Comparison of ENCODE assay signal across 18 cellular contexts in genomic region chr5:94249430-94249829, GRCh38.
A peak's percentile ranks its signal among the peaks of the same experiment; 100 is the strongest.
DNase-seq lines count a peak whose midpoint lies in the region; ATAC-seq and TF ChIP-seq lines count a peak whose summit lies in the region.
"Had no signal": no experiment of that assay in that cellular context is flagged by ENCODE, and none has a peak within 500 bp of the region (broad histone marks: within the 10 kb centered on the region; RNA-seq: fewer than 3 reads in every experiment).

No MANE protein-coding gene starts in this region.

- no peak overlapping the region for H3K4me3 ChIP-seq in mesendoderm (ENCODE audit: low read length)
- H3K4me3 ChIP-seq: A549, GM23248 had no signal

- H3K27me3 ChIP-seq in H9 (ENCODE audit: insufficient read depth, low read length) (no peaks in the 10 kb centered on the region), mesendoderm (ENCODE audit: insufficient read depth, low read length, poor library complexity) (no peaks in the 10 kb centered on the region)

- no peak overlapping the region for H3K4me2 ChIP-seq in H9 (ENCODE audit: insufficient read depth, insufficient read length, low read length)
- H3K4me2 ChIP-seq in mesendoderm (ENCODE audit: low read length), result no peak overlapping the region
- H3K4me2 ChIP-seq: A549 had no signal

- no CpG with 5 or more reads among the region's 2 CpGs for WGBS in H9 (ENCODE audit: extremely low coverage, insufficient read length, low lambda C conversion rate)
- WGBS in mesendoderm (ENCODE audit: extremely low coverage, insufficient coverage, low lambda C conversion rate), result no CpG with 5 or more reads among the region's 2 CpGs

- H2BK5ac ChIP-seq in H9 (ENCODE audit: insufficient read length, low read length) (no peak overlapping the region), mesendoderm (ENCODE audit: low read length) (no peak overlapping the region)

- H3K9me3 Mint-ChIP-seq in H9 (no peaks in the 10 kb centered on the region), WTC11 (no peaks in the 10 kb centered on the region)

- DNase-seq in H9 (no peak), WTC11 (ENCODE audit: low spot score) (no peak), mesendoderm (peak; percentile 53), SKM-1 (lab: John Stamatoyannopoulos, UW; ENCODE audit: unreplicated experiment) (no peak), iPS-NIHi11 (ENCODE audit: low spot score) (no peak), NCI-H774 (lab: John Stamatoyannopoulos, UW) (no peak)
- DNase-seq: 8988T; ACHN; AML-193; C1 segment of cervical spinal cord; Calu3; CD4-positive, alpha-beta memory T cell; COR-L47; DMS53; DMS79 treated with DMSO at 0.1 percent for 48 hours; GM23248; HCEC 1CT had no signal

- H3K36me3 Mint-ChIP-seq in H9 (ENCODE audit: insufficient read depth in 1 of 3, low read depth in 3 of 3), result peaks cover 0 to 13% (median 0%) of the 10 kb centered on the region in 3 experiments; a peak in 2 of 7 replicates
- no peaks in the 10 kb centered on the region for H3K36me3 Mint-ChIP-seq in WTC11
- H3K36me3 Mint-ChIP-seq: CD4-positive, alpha-beta memory T cell had no signal

- H3K79me2 ChIP-seq in H9 (ENCODE audit: insufficient read depth, low read length) (no peaks in the 10 kb centered on the region; the same call in none of the 2 replicates), mesendoderm (ENCODE audit: control insufficient read depth, insufficient read depth, low read length) (no peaks in the 10 kb centered on the region)

- POLR2A ChIA-PET in WTC11 (lab: Charles Lee), result no interaction called here

- no peaks in the 10 kb centered on the region; the same call in 1 of the 2 replicates for H3K4me1 ChIP-seq in H9 (ENCODE audit: insufficient read depth, low read length)
- H3K4me1 ChIP-seq in mesendoderm (ENCODE audit: control insufficient read depth, low read depth, low read length), result peaks cover 4% of the 10 kb centered on the region
- H3K4me1 ChIP-seq: A549 had no signal

- H2AK5ac ChIP-seq in H9 (ENCODE audit: insufficient read length, low read length), result no peak overlapping the region
- H2AK5ac ChIP-seq in mesendoderm (ENCODE audit: low read length), result no peak overlapping the region

- H3K23ac ChIP-seq in H9 (ENCODE audit: insufficient read length, low read depth, low read length) (no peak overlapping the region), mesendoderm (ENCODE audit: low read length) (no peak overlapping the region)

- TF ChIP-seq CTCF in H9 (conservative IDR thresholded peaks at IDR 0.05) (no peak), WTC11 (IDR thresholded peaks at IDR 0.05) (no peak)

- H3K56ac ChIP-seq in H9 (ENCODE audit: insufficient read length, low read depth, low read length) (no peak overlapping the region), mesendoderm (ENCODE audit: low read length) (no peak overlapping the region)

- H3K4me3 Mint-ChIP-seq in H9 (no peak overlapping the region), WTC11 (no peak overlapping the region)
- H3K4me3 Mint-ChIP-seq: CD4-positive, alpha-beta memory T cell had no signal

- no peak overlapping the region for H2BK12ac ChIP-seq in H9 (ENCODE audit: insufficient read length, low read depth, low read length)

- H4K8ac ChIP-seq in H9 (replicated peaks; ENCODE audit: insufficient read length, low read depth, low read length), result no peak overlapping the region
- H4K8ac ChIP-seq in mesendoderm (ENCODE audit: low read depth, low read length), result no peak overlapping the region

- H2AFZ ChIP-seq in H9 (ENCODE audit: low read length), result no peak overlapping the region
- H2AFZ ChIP-seq: GM23248 had no signal

- no peak overlapping the region for H4K91ac ChIP-seq in H9 (ENCODE audit: insufficient read length, low read depth, low read length)

- ATAC-seq in WTC11, result peak; percentile 67
- ATAC-seq: A549 had no signal

- no peaks in the 10 kb centered on the region for H3K9me3 ChIP-seq in H9 (ENCODE audit: control insufficient read depth, low read depth, low read length)
- H3K9me3 ChIP-seq: A549 had no signal

- H3K4me1 Mint-ChIP-seq in H9 (peaks cover 23 to 32% of the 10 kb centered on the region in 2 experiments), WTC11 (peaks cover 29% of the 10 kb centered on the region)
- H3K4me1 Mint-ChIP-seq: CD4-positive, alpha-beta memory T cell had no signal

- no peaks in the 10 kb centered on the region for H3K27me3 Mint-ChIP-seq in H9 (ENCODE audit: low read depth)
- no peaks in the 10 kb centered on the region for H3K27me3 Mint-ChIP-seq in WTC11 (ENCODE audit: low read depth)
- H3K27me3 Mint-ChIP-seq: CD4-positive, alpha-beta memory T cell had no signal

- CTCF ChIA-PET in WTC11 (lab: Charles Lee), result no interaction called here

- H2BK20ac ChIP-seq in H9 (ENCODE audit: low read depth, low read length, poor library complexity, severe bottlenecking), result no peak overlapping the region

- no peak overlapping the region for H2BK120ac ChIP-seq in H9 (ENCODE audit: low read depth, low read length, poor library complexity, severe bottlenecking)
- H2BK120ac ChIP-seq in mesendoderm (ENCODE audit: low read depth, low read length), result peak overlapping the region; percentile 61

- no peak overlapping the region for H3K27ac ChIP-seq in H9 (ENCODE audit: insufficient read length, low read depth, low read length)
- no peak overlapping the region for H3K27ac ChIP-seq in mesendoderm (ENCODE audit: low read depth, low read length)
- H3K27ac ChIP-seq: A549, GM23248 had no signal

- H3K9ac ChIP-seq in H9 (ENCODE audit: extremely low read depth, insufficient read length, low read length), result no peak overlapping the region
- H3K9ac ChIP-seq in mesendoderm (ENCODE audit: low read length), result no peak overlapping the region
- H3K9ac ChIP-seq: GM23248 had no signal

- H3K79me1 ChIP-seq in H9 (ENCODE audit: insufficient read depth, low read depth, low read length, poor library complexity, severe bottlenecking) (no peaks in the 10 kb centered on the region), mesendoderm (ENCODE audit: low read length) (no peaks in the 10 kb centered on the region)

- no peak overlapping the region for H2BK15ac ChIP-seq in H9 (ENCODE audit: low read depth, low read length)
- H2BK15ac ChIP-seq in mesendoderm (replicated peaks; ENCODE audit: low read depth), result no peak overlapping the region

- H3K18ac ChIP-seq in H9 (ENCODE audit: insufficient read length, low read depth, low read length) (no peak overlapping the region), mesendoderm (ENCODE audit: low read length) (no peak overlapping the region)

- H3K36me3 ChIP-seq in mesendoderm (ENCODE audit: control insufficient read depth, insufficient read depth, low read length), result no peaks in the 10 kb centered on the region

- H4K20me1 ChIP-seq in H9 (ENCODE audit: control insufficient read depth, insufficient read depth, insufficient read length), result no peaks in the 10 kb centered on the region

- H3K4ac ChIP-seq in H9 (ENCODE audit: low read depth, low read length) (no peak overlapping the region), mesendoderm (ENCODE audit: low read depth, low read length) (no peak overlapping the region)

- no peak overlapping the region for H3T11ph ChIP-seq in H9 (ENCODE audit: low read length)

- H3K23me2 ChIP-seq in H9 (ENCODE audit: insufficient read length, low read depth, low read length, poor library complexity, severe bottlenecking), result no peaks in the 10 kb centered on the region

- no peak overlapping the region for H3K14ac ChIP-seq in H9 (ENCODE audit: insufficient read depth, low read length)

- H3K27ac Mint-ChIP-seq in H9 (peak overlapping the region; percentile 44 to 76 (median 53); a peak in 3 of 7 replicates), WTC11 (no peak overlapping the region; the same call in 1 of the 2 replicates)
- H3K27ac Mint-ChIP-seq: CD4-positive, alpha-beta memory T cell had no signal

- H4K5ac ChIP-seq in H9 (ENCODE audit: insufficient read length, low read depth, low read length), result no peak overlapping the region
- H4K5ac ChIP-seq in mesendoderm (ENCODE audit: low read length), result no peak overlapping the region

TF ChIP-seq in WTC11, 78 proteins besides CTCF, POLR2A, EP300 and RAD21 (continues in another document):
- TF ChIP-seq, protein P1, sequence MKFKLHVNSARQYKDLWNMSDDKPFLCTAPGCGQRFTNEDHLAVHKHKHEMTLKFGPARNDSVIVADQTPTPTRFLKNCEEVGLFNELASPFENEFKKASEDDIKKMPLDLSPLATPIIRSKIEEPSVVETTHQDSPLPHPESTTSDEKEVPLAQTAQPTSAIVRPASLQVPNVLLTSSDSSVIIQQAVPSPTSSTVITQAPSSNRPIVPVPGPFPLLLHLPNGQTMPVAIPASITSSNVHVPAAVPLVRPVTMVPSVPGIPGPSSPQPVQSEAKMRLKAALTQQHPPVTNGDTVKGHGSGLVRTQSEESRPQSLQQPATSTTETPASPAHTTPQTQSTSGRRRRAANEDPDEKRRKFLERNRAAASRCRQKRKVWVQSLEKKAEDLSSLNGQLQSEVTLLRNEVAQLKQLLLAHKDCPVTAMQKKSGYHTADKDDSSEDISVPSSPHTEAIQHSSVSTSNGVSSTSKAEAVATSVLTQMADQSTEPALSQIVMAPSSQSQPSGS (CRISPR knock-in tag; IDR thresholded peaks at IDR 0.05; ENCODE audit: borderline replicate concordance, low read depth), result no peak
- TF ChIP-seq CBFB (CRISPR knock-in tag; IDR thresholded peaks at IDR 0.05; ENCODE audit: low read depth) (no peak), ZMAT4 (CRISPR knock-in tag; IDR thresholded peaks at IDR 0.05) (no peak), FOXP1 (CRISPR knock-in tag; IDR thresholded peaks at IDR 0.05; ENCODE audit: borderline replicate concordance) (no peak), ZNF423 (CRISPR knock-in tag; IDR thresholded peaks at IDR 0.05) (peak; percentile 79)
- TF ChIP-seq, protein P2, sequence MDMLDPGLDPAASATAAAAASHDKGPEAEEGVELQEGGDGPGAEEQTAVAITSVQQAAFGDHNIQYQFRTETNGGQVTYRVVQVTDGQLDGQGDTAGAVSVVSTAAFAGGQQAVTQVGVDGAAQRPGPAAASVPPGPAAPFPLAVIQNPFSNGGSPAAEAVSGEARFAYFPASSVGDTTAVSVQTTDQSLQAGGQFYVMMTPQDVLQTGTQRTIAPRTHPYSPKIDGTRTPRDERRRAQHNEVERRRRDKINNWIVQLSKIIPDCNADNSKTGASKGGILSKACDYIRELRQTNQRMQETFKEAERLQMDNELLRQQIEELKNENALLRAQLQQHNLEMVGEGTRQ (CRISPR knock-in tag; IDR thresholded peaks at IDR 0.05), result no peak
